ENCODE assay signal across 29 cellular contexts in genomic region chr16:61616088-61616487, GRCh38.
"Had no signal": no experiment of that assay in that cellular context is flagged by ENCODE, and none has a peak within 500 bp of the region (broad histone marks: within the 10 kb centered on the region; RNA-seq: fewer than 3 reads in every experiment).

No MANE protein-coding gene starts in this region.

- H3K4me1 ChIP-seq: parathyroid adenoma, psoas muscle, spleen, suprapubic skin, testis, tibial artery, transverse colon, upper lobe of right lung, uterus had no signal

- DNase-seq: naive thymus-derived CD8-positive, alpha-beta T cell; nephron progenitor cell; occipital lobe; ovary; posterior cingulate gyrus; psoas muscle; right cardiac atrium; spleen; stimulated activated CD4-positive, alpha-beta T cell treated with anti-CD3 and anti-CD28 coated beads, Interleukin-12 subunit alpha, Interleukin-12 subunit beta, amount 100 ng/mL, for 4 hours; stimulated activated CD4-positive, alpha-beta T cell treated with anti-CD3 and anti-CD28 coated beads, Interleukin-1b, Interleukin-23, amount 100 ng/mL, for 48 hours; stimulated activated CD4-positive, alpha-beta T cell treated with anti-CD3 and anti-CD28 coated beads, Interleukin-4, amount 100 ng/mL, for 1 hour; stimulated activated CD4-positive, alpha-beta T cell treated with anti-CD3 and anti-CD28 coated beads, Interleukin-4, amount 100 ng/mL, for 4 hours; stimulated activated CD8-positive, alpha-beta memory T cell treated with anti-CD3 and anti-CD28 coated beads, Interleukin-4, amount 100 ng/mL, for 48 hours; stimulated activated naive CD4-positive, alpha-beta T cell; stimulated activated naive CD8-positive, alpha-beta T cell treated with anti-CD3 and anti-CD28 coated beads, Interleukin-15, amount 100 ng/mL, for 72 hours; stimulated activated naive CD8-positive, alpha-beta T cell treated with anti-CD3 and anti-CD28 coated beads, Interleukin-15, Interleukin-2, amounts not matched to agents 100 U/mL and 50 U/mL, for 24 hours; substantia nigra; testis; tibial artery; transverse colon; upper lobe of right lung; uterus had no signal

- H3K9me3 ChIP-seq: ovary, psoas muscle, spleen, suprapubic skin, testis, tibial artery, transverse colon, upper lobe of right lung, uterus had no signal

- H3K4me3 ChIP-seq: ovary, psoas muscle, skin epidermis, smooth muscle cell, spleen, suprapubic skin, testis, tibial artery, transverse colon, upper lobe of right lung, uterus had no signal

- H2AFZ ChIP-seq: parathyroid adenoma had no signal

- H3K27me3 ChIP-seq: ovary, spleen, suprapubic skin, testis, tibial artery, transverse colon, upper lobe of right lung, uterus had no signal

- H3K9ac ChIP-seq: parathyroid adenoma had no signal

- H3K36me3 ChIP-seq: ovary, spleen, suprapubic skin, tibial artery, transverse colon, upper lobe of right lung, uterus had no signal

- ATAC-seq: naive thymus-derived CD8-positive, alpha-beta T cell; natural killer cell treated with Interleukin-12 subunit alpha and Interleukin-12 subunit beta and Interleukin-15 and Interleukin-18, amount 100 ng/mL, for 72 hours; psoas muscle; right cardiac atrium; sciatic nerve; stimulated activated memory B cell treated with anti-CD40 and anti-IgM and Interleukin-4, amounts not matched to agents 10 μg/mL and 1 μg/mL and 100 μg/mL, for 72 hours; stimulated activated naive CD8-positive, alpha-beta T cell treated with anti-CD3 and anti-CD28 coated beads, Interleukin-15, amount 100 ng/mL, for 72 hours; stimulated activated naive CD8-positive, alpha-beta T cell treated with anti-CD3 and anti-CD28 coated beads, Interleukin-15, Interleukin-2, amounts not matched to agents 100 U/mL and 50 U/mL, for 24 hours; upper lobe of right lung had no signal

- H3K4me2 ChIP-seq: smooth muscle cell had no signal

- H3K79me2 ChIP-seq: parathyroid adenoma had no signal

- H3K27ac ChIP-seq: ovary, parathyroid adenoma, psoas muscle, skin epidermis, spleen, suprapubic skin, testis, tibial artery, transverse colon, upper lobe of right lung, uterus had no signal
